33 cellular contexts compared by ENCODE assay signal in genomic region chr15:69096197-69096596, GRCh38.
DNase-seq lines count a peak whose midpoint lies in the region; ATAC-seq and TF ChIP-seq lines count a peak whose summit lies in the region.
"Had no signal": no experiment of that assay in that cellular context is flagged by ENCODE, and none has a peak within 500 bp of the region (broad histone marks: within the 10 kb centered on the region; RNA-seq: fewer than 3 reads in every experiment).

No MANE protein-coding gene starts in this region.

- H3K36me3 Mint-ChIP-seq in nephron (ENCODE audit: low read depth): no peaks in the 10 kb centered on the region
- H3K36me3 Mint-ChIP-seq in endodermal cell (ENCODE audit: low read depth): no peaks in the 10 kb centered on the region
- H3K36me3 Mint-ChIP-seq: activated CD4-positive, alpha-beta memory T cell treated with anti-CD3 and anti-CD28 coated beads for 36 hours; activated naive CD8-positive, alpha-beta T cell; mesothelial cell of epicardium; natural killer cell treated with Interleukin-12 subunit alpha and Interleukin-12 subunit beta and Interleukin-15 and Interleukin-18, amount 100 ng/mL, for 72 hours had no signal

- TF ChIP-seq CTCF in nephron (IDR thresholded peaks at IDR 0.05; ENCODE audit: unreplicated experiment in 3 of 3) (no peak), endodermal cell (conservative IDR thresholded peaks at IDR 0.05) (no peak), tibial artery (IDR thresholded peaks at IDR 0.05) (no peak), colonic mucosa (IDR thresholded peaks at IDR 0.05) (no peak)

- H3K4me3 ChIP-seq in endodermal cell (ENCODE audit: low read length) (no peak overlapping the region), tibial artery (no peak overlapping the region), colonic mucosa (no peak overlapping the region)
- H3K4me3 ChIP-seq: esophagus squamous epithelium, ovary, testis, uterus had no signal

- H3K36me3 ChIP-seq in endodermal cell (ENCODE audit: control insufficient read depth, insufficient read depth, low read length) (no peaks in the 10 kb centered on the region), tibial artery (no peaks in the 10 kb centered on the region), colonic mucosa (no peaks in the 10 kb centered on the region)
- H3K36me3 ChIP-seq: esophagus squamous epithelium, ovary, uterus had no signal

- intact Hi-C loops in tibial artery (cut with DNase I; ENCODE audit: low total_unique reads): no loop called here
- intact Hi-C loops in colonic mucosa (cut with DNase I): no loop called here

- no peak overlapping the region for H3K27ac ChIP-seq in endodermal cell (ENCODE audit: low read depth, low read length)
- no peak overlapping the region for H3K27ac ChIP-seq in tibial artery
- H3K27ac ChIP-seq in colonic mucosa: no peak overlapping the region
- H3K27ac ChIP-seq: esophagus squamous epithelium, ovary, RWPE1, testis, uterus had no signal

- H3K9ac ChIP-seq in endodermal cell (ENCODE audit: extremely low read depth, low read length, poor library complexity, severe bottlenecking) (no peak overlapping the region), colonic mucosa (ENCODE audit: low read depth in 2 of 2, low read length in 2 of 2) (no peak overlapping the region)

- H3K4me3 Mint-ChIP-seq in nephron (peak overlapping the region in 1 of 3 experiments; percentile 46), endodermal cell (no peak overlapping the region)
- H3K4me3 Mint-ChIP-seq: activated CD4-positive, alpha-beta memory T cell treated with anti-CD3 and anti-CD28 coated beads for 36 hours; activated naive CD8-positive, alpha-beta T cell; activated T-helper 17 cell treated with anti-CD3 and anti-CD28 coated beads, Interleukin-2, amount 50 U/mL, for 72 hours; dendritic cell treated with granulocyte-macrophage colony-stimulating factor and Interleukin-4, amounts not matched to agents 40 ng/mL and 50 ng/mL, for 4 days; H9; mesothelial cell of epicardium; natural killer cell treated with Interleukin-12 subunit alpha and Interleukin-12 subunit beta and Interleukin-15 and Interleukin-18, amount 100 ng/mL, for 72 hours had no signal

- 89% methylated on average over 1 of the region's 2 CpGs; no CpG with 5 or more reads in 1 of the 2 experiments for WGBS in endodermal cell (ENCODE audit: insufficient coverage in 1 of 2, insufficient read length in 1 of 2), 2 experiments

- H3K9me3 Mint-ChIP-seq in nephron: no peaks in the 10 kb centered on the region
- no peaks in the 10 kb centered on the region for H3K9me3 Mint-ChIP-seq in endodermal cell
- H3K9me3 Mint-ChIP-seq: activated CD4-positive, alpha-beta memory T cell treated with anti-CD3 and anti-CD28 coated beads for 36 hours; activated T-helper 17 cell treated with anti-CD3 and anti-CD28 coated beads, Interleukin-2, amount 50 U/mL, for 72 hours; dendritic cell treated with granulocyte-macrophage colony-stimulating factor and Interleukin-4, amounts not matched to agents 40 ng/mL and 50 ng/mL, for 4 days; natural killer cell treated with Interleukin-12 subunit alpha and Interleukin-12 subunit beta and Interleukin-15 and Interleukin-18, amount 100 ng/mL, for 72 hours had no signal

- H3K27me3 ChIP-seq in endodermal cell (ENCODE audit: control insufficient read depth, insufficient read depth, low read length, poor library complexity, severe bottlenecking): no peaks in the 10 kb centered on the region
- no peaks in the 10 kb centered on the region for H3K27me3 ChIP-seq in tibial artery
- no peaks in the 10 kb centered on the region for H3K27me3 ChIP-seq in colonic mucosa
- H3K27me3 ChIP-seq: esophagus squamous epithelium, ovary, testis, uterus had no signal

- peaks cover 25% of the 10 kb centered on the region for H3K27me3 Mint-ChIP-seq in nephron (ENCODE audit: low read depth)
- H3K27me3 Mint-ChIP-seq in endodermal cell (ENCODE audit: insufficient read depth): peaks cover under 1% of the 10 kb centered on the region
- H3K27me3 Mint-ChIP-seq: activated T-helper 17 cell treated with anti-CD3 and anti-CD28 coated beads, Interleukin-2, amount 50 U/mL, for 72 hours; dendritic cell treated with granulocyte-macrophage colony-stimulating factor and Interleukin-4, amounts not matched to agents 40 ng/mL and 50 ng/mL, for 4 days had no signal

- H3K9me3 ChIP-seq in endodermal cell (ENCODE audit: control insufficient read depth, low read length): peaks cover 4% of the 10 kb centered on the region
- no peaks in the 10 kb centered on the region for H3K9me3 ChIP-seq in tibial artery
- no peaks in the 10 kb centered on the region for H3K9me3 ChIP-seq in colonic mucosa
- H3K9me3 ChIP-seq: Caco-2, esophagus squamous epithelium, ovary, testis, uterus had no signal

- ATAC-seq in GM19463 (IDR thresholded peaks at IDR 0.05; ENCODE audit: unreplicated experiment): no peak
- ATAC-seq: activated T-helper 17 cell treated with anti-CD3 and anti-CD28 coated beads, Interleukin-2, amount 50 U/mL, for 72 hours; natural killer cell treated with Interleukin-12 subunit alpha and Interleukin-12 subunit beta and Interleukin-15 and Interleukin-18, amount 100 ng/mL, for 72 hours; SK-N-SH treated with all-trans-retinoic acid at 6 μM for 48 hours had no signal

- H3K27ac Mint-ChIP-seq in nephron (peak overlapping the region in 2 of 3 experiments; percentile 62 to 65), endodermal cell (no peak overlapping the region)
- H3K27ac Mint-ChIP-seq: activated CD4-positive, alpha-beta memory T cell treated with anti-CD3 and anti-CD28 coated beads for 36 hours; activated naive CD8-positive, alpha-beta T cell; activated T-helper 17 cell treated with anti-CD3 and anti-CD28 coated beads, Interleukin-2, amount 50 U/mL, for 72 hours; dendritic cell treated with granulocyte-macrophage colony-stimulating factor and Interleukin-4, amounts not matched to agents 40 ng/mL and 50 ng/mL, for 4 days; H9; mesothelial cell of epicardium; natural killer cell treated with Interleukin-12 subunit alpha and Interleukin-12 subunit beta and Interleukin-15 and Interleukin-18, amount 100 ng/mL, for 72 hours had no signal

- peaks cover 13% of the 10 kb centered on the region for H3K4me1 ChIP-seq in endodermal cell (ENCODE audit: control insufficient read depth, insufficient read depth, low read length)
- no peaks in the 10 kb centered on the region for H3K4me1 ChIP-seq in tibial artery
- H3K4me1 ChIP-seq in colonic mucosa: no peaks in the 10 kb centered on the region
- H3K4me1 ChIP-seq: Caco-2, testis, uterus had no signal

- DNase-seq in NCI-H1694 treated with DMSO at 0.1 percent for 48 hours (lab: John Stamatoyannopoulos, UW) (peak; percentile 82), NCI-H524 treated with DMSO at 0.1 percent for 48 hours (lab: John Stamatoyannopoulos, UW) (peak; percentile 86), fibroblast of peridontal ligament (ENCODE audit: extremely low read depth) (peak; percentile 13), endodermal cell (no peak), tibial artery (no peak), colonic mucosa (no peak)
- DNase-seq: activated CD4-positive, alpha-beta memory T cell treated with anti-CD3 and anti-CD28 coated beads for 36 hours; activated CD4-positive, CD25-positive, alpha-beta regulatory T cell treated with anti-CD3 and anti-CD28 coated beads, Interleukin-2, amount 50 U/mL, for 72 hours; activated CD8-positive, alpha-beta memory T cell treated with anti-CD3 and anti-CD28 coated beads, Interleukin-2, amount 50 U/mL, for 4 hours; anterior cingulate cortex; C1 segment of cervical spinal cord; Caco-2; caudate nucleus; DND-41; esophagus squamous epithelium; H9; NCI-H1092 treated with DMSO at 0.1 percent for 48 hours; NCI-H2081 treated with DMSO at 0.1 percent for 48 hours; NCI-H526; ovary; stimulated activated naive CD4-positive, alpha-beta T cell; T-helper 2 cell; testis; uterus had no signal

- peaks cover 26% of the 10 kb centered on the region for H3K4me1 Mint-ChIP-seq in nephron
- peaks cover 43% of the 10 kb centered on the region for H3K4me1 Mint-ChIP-seq in endodermal cell
- H3K4me1 Mint-ChIP-seq: activated T-helper 17 cell treated with anti-CD3 and anti-CD28 coated beads, Interleukin-2, amount 50 U/mL, for 72 hours had no signal

Comparison
In these comparisons a context has a peak if more than half of its experiments do, and no peak if none do; other contexts are left out.
1. DNase-seq: peak in NCI-H1694 treated with DMSO at 0.1 percent for 48 hours (single experiment), NCI-H524 treated with DMSO at 0.1 percent for 48 hours (single experiment) and fibroblast of peridontal ligament (single experiment); none in endodermal cell (single experiment), tibial artery (0 of 2) and colonic mucosa (single experiment).